Comparison of ENCODE assay signal across 23 cellular contexts in genomic region chr1:41758490-41758889, GRCh38.
DNase-seq lines count a peak whose midpoint lies in the region; ATAC-seq, FAIRE-seq and TF ChIP-seq lines count a peak whose summit lies in the region.
"Had no signal": no experiment of that assay in that cellular context is flagged by ENCODE, and none has a peak within 500 bp of the region (broad histone marks: within the 10 kb centered on the region; RNA-seq: fewer than 3 reads in every experiment).

No MANE protein-coding gene starts in this region.

- FAIRE-seq in GM19239 (lab: Jason Lieb, UNC): no peak
- FAIRE-seq: bronchial epithelial cell had no signal

- POLR2A ChIA-PET in SK-N-SH (lab: Yijun Ruan, JAX): no interaction called here

- H3K9me2 ChIP-seq in SK-N-SH: no peaks in the 10 kb centered on the region

- ATAC-seq in SK-N-SH treated with all-trans-retinoic acid at 6 μM for 48 hours: no peak
- no peak for ATAC-seq in foreskin keratinocyte
- ATAC-seq: activated CD8-positive, alpha-beta T cell treated with anti-CD3 and anti-CD28 coated beads for 36 hours; effector memory CD8-positive, alpha-beta T cell; esophagus mucosa; stimulated activated effector memory CD8-positive, alpha-beta T cell treated with anti-CD3 and anti-CD28 coated beads, Interleukin-12 subunit alpha, Interleukin-12 subunit beta, amount 100 ng/mL, for 72 hours; upper lobe of right lung had no signal

- H3K9ac ChIP-seq in SK-N-SH (no peak overlapping the region), skeletal muscle satellite cell (ENCODE audit: low read depth, low read length) (no peak overlapping the region)

- 0 out of 4 replicates have a peak, but pooled peaks cover 0 to 3% of the 10 kb centered on the region in 2 experiments for H3K4me1 ChIP-seq in SK-N-SH (ENCODE audit: control insufficient read depth in 1 of 2, insufficient read depth in 2 of 2, low read depth in 1 of 2, low read length in 1 of 2)
- peaks cover 10% of the 10 kb centered on the region for H3K4me1 ChIP-seq in skeletal muscle satellite cell (ENCODE audit: control insufficient read depth, insufficient read depth, low read length)
- H3K4me1 ChIP-seq in foreskin keratinocyte: no peaks in the 10 kb centered on the region
- H3K4me1 ChIP-seq: upper lobe of right lung had no signal

- no peak for TF ChIP-seq EP300 in SK-N-SH (IDR thresholded peaks at IDR 0.05; ENCODE audit: borderline replicate concordance in 1 of 2, low read depth in 1 of 2, low read length in 1 of 2)

- no peaks in the 10 kb centered on the region for H3K79me2 ChIP-seq in SK-N-SH (ENCODE audit: insufficient read depth)

- peaks cover 6% of the 10 kb centered on the region for H3F3A ChIP-seq in SK-N-SH (replicated peaks; ENCODE audit: insufficient read depth)

- peak overlapping the region in 1 of 2 experiments; percentile 41; a peak in 2 of 4 replicates for H3K27ac ChIP-seq in SK-N-SH (ENCODE audit: low read depth in 2 of 2, low read length in 1 of 2)
- no peak overlapping the region for H3K27ac ChIP-seq in foreskin keratinocyte
- H3K27ac ChIP-seq: 22Rv1, coronary artery, upper lobe of right lung had no signal

- no peak for DNase-seq in SK-N-SH
- DNase-seq in amniotic epithelial cell (ENCODE audit: low read depth): peak; percentile 85
- DNase-seq in fibroblast of the aortic adventitia (ENCODE audit: low read depth): peak; percentile 72
- no peak for DNase-seq in pons (ENCODE audit: low spot score)
- no peak for DNase-seq in GM19239 (ENCODE audit: insufficient read length, low spot score)
- no peak for DNase-seq in foreskin keratinocyte
- DNase-seq: activated CD8-positive, alpha-beta T cell treated with anti-CD3 and anti-CD28 coated beads for 36 hours; activated gamma-delta T cell; DMS53; effector memory CD8-positive, alpha-beta T cell; H9; NCI-H2081 treated with DMSO at 0.1 percent for 48 hours; NCI-H446; SHP77 treated with DMSO at 0.1 percent for 48 hours; substantia nigra; upper lobe of right lung had no signal

- H3K4me3 ChIP-seq in SK-N-SH (ENCODE audit: low read depth in 2 of 2, low read length in 1 of 2) (no peak overlapping the region), fibroblast of the aortic adventitia (ENCODE audit: low read depth, low read length) (no peak overlapping the region), skeletal muscle satellite cell (ENCODE audit: low read length) (no peak overlapping the region)
- H3K4me3 ChIP-seq: coronary artery, upper lobe of right lung had no signal

- CTCF ChIA-PET in SK-N-SH (lab: Yijun Ruan, JAX): no interaction called here

- H3K4me2 ChIP-seq in SK-N-SH: no peak overlapping the region; the same call in 1 of the 2 replicates
- H3K4me2 ChIP-seq in skeletal muscle satellite cell (ENCODE audit: low read length): peak overlapping the region; percentile 44

- no peak overlapping the region for H2AFZ ChIP-seq in SK-N-SH (ENCODE audit: low read depth)

- H3K36me3 ChIP-seq in SK-N-SH (replicated peaks in 1 of 2; ENCODE audit: control insufficient read depth in 1 of 2, insufficient read depth in 2 of 2, low read length in 1 of 2) (no peaks in the 10 kb centered on the region), skeletal muscle satellite cell (ENCODE audit: insufficient read depth, low read length) (no peaks in the 10 kb centered on the region)
- H3K36me3 ChIP-seq: upper lobe of right lung had no signal

- H3K9me3 ChIP-seq in SK-N-SH (no peaks in the 10 kb centered on the region), skeletal muscle satellite cell (replicated peaks; ENCODE audit: low read length) (no peaks in the 10 kb centered on the region)
- H3K9me3 ChIP-seq: upper lobe of right lung had no signal

- H3K27me3 ChIP-seq in SK-N-SH (ENCODE audit: insufficient read depth): no peaks in the 10 kb centered on the region
- no peaks in the 10 kb centered on the region for H3K27me3 ChIP-seq in skeletal muscle satellite cell (ENCODE audit: control insufficient read depth, insufficient read depth, low read length)
- no peaks in the 10 kb centered on the region for H3K27me3 ChIP-seq in foreskin keratinocyte
- H3K27me3 ChIP-seq: upper lobe of right lung had no signal

- no peaks in the 10 kb centered on the region for H4K20me1 ChIP-seq in SK-N-SH (ENCODE audit: insufficient read depth)

- TF ChIP-seq RAD21 in SK-N-SH (IDR thresholded peaks at IDR 0.05; ENCODE audit: low read length): no peak

- TF ChIP-seq CTCF in SK-N-SH (IDR thresholded peaks at IDR 0.05): no peak
- no peak for TF ChIP-seq CTCF in fibroblast of the aortic adventitia (IDR thresholded peaks at IDR 0.05; ENCODE audit: insufficient read depth, low read length)
- TF ChIP-seq CTCF in foreskin keratinocyte (conservative IDR thresholded peaks at IDR 0.05): no peak

- 54% methylated on average over 2 of the region's 2 CpGs for WGBS in SK-N-SH (ENCODE audit: low lambda C conversion rate)

TF ChIP-seq in SK-N-SH, 30 proteins besides CTCF, POLR2A, EP300 and RAD21:
- TF ChIP-seq YY1 (IDR thresholded peaks at IDR 0.05; ENCODE audit: low read depth) (no peak), NFIC (IDR thresholded peaks at IDR 0.05; ENCODE audit: borderline replicate concordance) (peak; percentile 42), POLR2AphosphoS5 (IDR thresholded peaks at IDR 0.05; ENCODE audit: low read depth, low read length) (no peak), RFX5 (IDR thresholded peaks at IDR 0.05; ENCODE audit: low read length) (no peak), CHD2 (IDR thresholded peaks at IDR 0.05; ENCODE audit: low read length, partially characterized antibody) (no peak), IRF3 (IDR thresholded peaks at IDR 0.05; ENCODE audit: low read depth, low read length) (no peak), ZBTB33 (IDR thresholded peaks at IDR 0.05; ENCODE audit: borderline replicate concordance, low read depth) (no peak)

TF ChIP-seq in SK-N-SH treated with all-trans-retinoic acid at 6 μM for 48 hours, 23 proteins besides CTCF, POLR2A, EP300 and RAD21:
- TF ChIP-seq CSDC2 (CRISPR knock-in tag; IDR thresholded peaks at IDR 0.05): no peak
- no peak for TF ChIP-seq OSR1 (CRISPR knock-in tag; IDR thresholded peaks at IDR 0.05)
- TF ChIP-seq ISL1 (CRISPR knock-in tag; IDR thresholded peaks at IDR 0.05): no peak
- TF ChIP-seq ZFP30 (CRISPR knock-in tag; IDR thresholded peaks at IDR 0.05): no peak
- TF ChIP-seq ZNF70 (CRISPR knock-in tag; IDR thresholded peaks at IDR 0.05): no peak
- TF ChIP-seq, protein P1, sequence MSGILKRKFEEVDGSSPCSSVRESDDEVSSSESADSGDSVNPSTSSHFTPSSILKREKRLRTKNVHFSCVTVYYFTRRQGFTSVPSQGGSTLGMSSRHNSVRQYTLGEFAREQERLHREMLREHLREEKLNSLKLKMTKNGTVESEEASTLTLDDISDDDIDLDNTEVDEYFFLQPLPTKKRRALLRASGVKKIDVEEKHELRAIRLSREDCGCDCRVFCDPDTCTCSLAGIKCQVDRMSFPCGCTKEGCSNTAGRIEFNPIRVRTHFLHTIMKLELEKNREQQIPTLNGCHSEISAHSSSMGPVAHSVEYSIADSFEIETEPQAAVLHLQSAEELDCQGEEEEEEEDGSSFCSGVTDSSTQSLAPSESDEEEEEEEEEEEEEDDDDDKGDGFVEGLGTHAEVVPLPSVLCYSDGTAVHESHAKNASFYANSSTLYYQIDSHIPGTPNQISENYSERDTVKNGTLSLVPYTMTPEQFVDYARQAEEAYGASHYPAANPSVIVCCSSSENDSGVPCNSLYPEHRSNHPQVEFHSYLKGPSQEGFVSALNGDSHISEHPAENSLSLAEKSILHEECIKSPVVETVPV (CRISPR knock-in tag; IDR thresholded peaks at IDR 0.05): no peak
- TF ChIP-seq ZNF8 (CRISPR knock-in tag; IDR thresholded peaks at IDR 0.05): no peak
- TF ChIP-seq TCF4 (CRISPR knock-in tag; IDR thresholded peaks at IDR 0.05; ENCODE audit: borderline replicate concordance): no peak
- TF ChIP-seq ZNF565 (CRISPR knock-in tag; conservative IDR thresholded peaks at IDR 0.05; ENCODE audit: low read depth): no peak
- TF ChIP-seq SNAI2 (CRISPR knock-in tag; IDR thresholded peaks at IDR 0.05): no peak
- TF ChIP-seq ESRRG (CRISPR knock-in tag; IDR thresholded peaks at IDR 0.05): no peak
- no peak for TF ChIP-seq ARNTL (CRISPR knock-in tag; IDR thresholded peaks at IDR 0.05; ENCODE audit: borderline replicate concordance, low read depth)
- TF ChIP-seq GLIS3 (CRISPR knock-in tag; IDR thresholded peaks at IDR 0.05): no peak
- TF ChIP-seq POU6F1 (CRISPR knock-in tag; IDR thresholded peaks at IDR 0.05; ENCODE audit: borderline replicate concordance, low read depth): no peak

Comparison
In these comparisons a context has a peak if more than half of its experiments do, and no peak if none do; other contexts are left out.
1. DNase-seq: peak in amniotic epithelial cell (single experiment) and fibroblast of the aortic adventitia (single experiment); none in SK-N-SH (single experiment), pons (single experiment), GM19239 (single experiment) and foreskin keratinocyte (0 of 2).